Comparison of ENCODE assay signal across 13 cellular contexts in genomic region chr12:104579716-104580495, GRCh38.
DNase-seq lines count a peak whose midpoint lies in the region; ATAC-seq lines count a peak whose summit lies in the region.
"Had no signal": no experiment of that assay in that cellular context is flagged by ENCODE, and none has a peak within 500 bp of the region (broad histone marks: within the 10 kb centered on the region; RNA-seq: fewer than 3 reads in every experiment).

No MANE protein-coding gene starts in this region.

- H3K9me3 Mint-ChIP-seq in activated naive CD8-positive, alpha-beta T cell (ENCODE audit: low read depth): no peaks in the 10 kb centered on the region
- H3K9me3 Mint-ChIP-seq in activated naive CD8-positive, alpha-beta T cell treated with anti-CD3 and anti-CD28 coated beads for 36 hours: no peaks in the 10 kb centered on the region
- H3K9me3 Mint-ChIP-seq: stimulated activated naive CD8-positive, alpha-beta T cell treated with anti-CD3 and anti-CD28 coated beads, Interleukin-15, Interleukin-2, amounts not matched to agents 100 ng/mL and 50 ng/mL, for 24 hours had no signal

- peaks cover 8% of the 10 kb centered on the region for H3K4me1 ChIP-seq in effector memory CD4-positive, alpha-beta T cell (ENCODE audit: control insufficient read depth, insufficient read depth, low read length, poor library complexity, severe bottlenecking)
- H3K4me1 ChIP-seq: parathyroid adenoma had no signal

- peak overlapping the region; percentile 42 for H3K27ac Mint-ChIP-seq in activated naive CD8-positive, alpha-beta T cell
- H3K27ac Mint-ChIP-seq in activated naive CD8-positive, alpha-beta T cell treated with anti-CD3 and anti-CD28 coated beads for 36 hours: no peak overlapping the region
- H3K27ac Mint-ChIP-seq: stimulated activated naive CD8-positive, alpha-beta T cell treated with anti-CD3 and anti-CD28 coated beads, Interleukin-15, Interleukin-2, amounts not matched to agents 100 ng/mL and 50 ng/mL, for 24 hours had no signal

- H3K4me3 Mint-ChIP-seq in activated naive CD8-positive, alpha-beta T cell: no peak overlapping the region
- no peak overlapping the region for H3K4me3 Mint-ChIP-seq in activated naive CD8-positive, alpha-beta T cell treated with anti-CD3 and anti-CD28 coated beads for 36 hours
- H3K4me3 Mint-ChIP-seq: stimulated activated naive CD8-positive, alpha-beta T cell treated with anti-CD3 and anti-CD28 coated beads, Interleukin-15, Interleukin-2, amounts not matched to agents 100 ng/mL and 50 ng/mL, for 24 hours had no signal

- no peaks in the 10 kb centered on the region for H3K27me3 Mint-ChIP-seq in activated naive CD8-positive, alpha-beta T cell
- no peaks in the 10 kb centered on the region for H3K27me3 Mint-ChIP-seq in activated naive CD8-positive, alpha-beta T cell treated with anti-CD3 and anti-CD28 coated beads for 36 hours
- H3K27me3 Mint-ChIP-seq: stimulated activated naive CD8-positive, alpha-beta T cell treated with anti-CD3 and anti-CD28 coated beads, Interleukin-15, Interleukin-2, amounts not matched to agents 100 ng/mL and 50 ng/mL, for 24 hours had no signal

- peak; percentile 40 for ATAC-seq in GM21786 (IDR thresholded peaks at IDR 0.05; ENCODE audit: unreplicated experiment)
- ATAC-seq: left lung had no signal

- H3K9me3 ChIP-seq in effector memory CD4-positive, alpha-beta T cell (ENCODE audit: control insufficient read depth, low read length): no peaks in the 10 kb centered on the region
- H3K9me3 ChIP-seq: left lung had no signal

- H3K27me3 ChIP-seq in effector memory CD4-positive, alpha-beta T cell (replicated peaks; ENCODE audit: control insufficient read depth, insufficient read depth, low read length, poor library complexity, severe bottlenecking): no peaks in the 10 kb centered on the region
- H3K27me3 ChIP-seq: left lung had no signal

- H3K27ac ChIP-seq in effector memory CD4-positive, alpha-beta T cell (ENCODE audit: insufficient read depth, low read length, poor library complexity, severe bottlenecking): no peak overlapping the region
- H3K27ac ChIP-seq in caudate nucleus (ENCODE audit: low read depth, low read length): no peak overlapping the region
- H3K27ac ChIP-seq: left lung, parathyroid adenoma, SK-N-MC had no signal

- H3K4me3 ChIP-seq in effector memory CD4-positive, alpha-beta T cell (ENCODE audit: insufficient read depth, low read depth, low read length, poor library complexity, severe bottlenecking): no peak overlapping the region
- H3K4me3 ChIP-seq: left lung, SK-N-MC had no signal

- no peak for DNase-seq in activated naive CD8-positive, alpha-beta T cell treated with anti-CD3 and anti-CD28 coated beads for 36 hours
- peak; percentile 44 for DNase-seq in RPMI7951 (ENCODE audit: low read depth)
- DNase-seq in effector memory CD4-positive, alpha-beta T cell: no peak
- no peak for DNase-seq in nucleus accumbens (lab: John Stamatoyannopoulos, UW)
- no peak for DNase-seq in caudate nucleus (lab: John Stamatoyannopoulos, UW)
- no peak for DNase-seq in NCI-H446 (lab: John Stamatoyannopoulos, UW)
- DNase-seq: amniotic stem cell, left lung had no signal

- H3K36me3 Mint-ChIP-seq in activated naive CD8-positive, alpha-beta T cell: no peaks in the 10 kb centered on the region
- H3K36me3 Mint-ChIP-seq in activated naive CD8-positive, alpha-beta T cell treated with anti-CD3 and anti-CD28 coated beads for 36 hours: peaks cover 3% of the 10 kb centered on the region

- H3K4me1 Mint-ChIP-seq in activated naive CD8-positive, alpha-beta T cell (ENCODE audit: low read depth): peaks cover 63% of the 10 kb centered on the region
- peaks cover 73% of the 10 kb centered on the region for H3K4me1 Mint-ChIP-seq in activated naive CD8-positive, alpha-beta T cell treated with anti-CD3 and anti-CD28 coated beads for 36 hours

- no peaks in the 10 kb centered on the region for H3K36me3 ChIP-seq in effector memory CD4-positive, alpha-beta T cell (ENCODE audit: control insufficient read depth, insufficient read depth, low read length)
- H3K36me3 ChIP-seq: left lung had no signal
